In the genomic region with DNA sequence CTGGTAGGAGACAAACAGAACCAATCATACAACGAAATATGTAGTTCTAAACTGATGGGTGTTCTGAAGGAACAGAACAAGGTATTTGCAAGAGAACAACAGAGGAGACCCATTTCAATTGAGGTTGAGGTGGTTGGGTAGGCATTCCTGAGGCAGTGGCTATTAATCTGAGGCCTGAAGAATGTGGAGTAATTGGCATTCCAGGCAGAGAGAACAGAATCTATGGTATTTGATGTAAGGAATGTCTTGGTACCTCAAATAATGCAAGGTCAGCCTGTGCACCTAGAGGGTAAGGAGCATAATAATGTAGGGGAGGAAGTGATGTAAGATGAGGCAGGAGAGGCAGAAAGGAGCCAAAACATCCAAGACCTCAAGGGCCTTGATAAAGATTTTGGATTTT, we compare ENCODE assay signal across 17 cellular contexts.
DNase-seq lines count a peak whose midpoint lies in the region; ATAC-seq and TF ChIP-seq lines count a peak whose summit lies in the region.
"Had no signal": no experiment of that assay in that cellular context is flagged by ENCODE, and none has a peak within 500 bp of the region (broad histone marks: within the 10 kb centered on the region; RNA-seq: fewer than 3 reads in every experiment).

No MANE protein-coding gene starts in this region.

- H4K20me1 ChIP-seq in H9 (ENCODE audit: control insufficient read depth, insufficient read depth, insufficient read length): no peaks in the 10 kb centered on the region
- H4K20me1 ChIP-seq: BLaER1 had no signal

- H3K23ac ChIP-seq in H9 (ENCODE audit: insufficient read length, low read depth, low read length): no peak overlapping the region

- H3K27ac ChIP-seq in H9 (ENCODE audit: insufficient read length, low read depth, low read length) (peak overlapping the region; percentile 85), endodermal cell (ENCODE audit: low read depth, low read length) (no peak overlapping the region)
- H3K27ac ChIP-seq: BLaER1, HL-60 had no signal

- H4K8ac ChIP-seq in H9 (replicated peaks; ENCODE audit: insufficient read length, low read depth, low read length): no peak overlapping the region

- H3K4me3 ChIP-seq in endodermal cell (ENCODE audit: low read length): no peak overlapping the region
- H3K4me3 ChIP-seq: BLaER1 had no signal

- no peak overlapping the region for H4K91ac ChIP-seq in H9 (ENCODE audit: insufficient read length, low read depth, low read length)

- no peak overlapping the region for H2AK5ac ChIP-seq in H9 (ENCODE audit: insufficient read length, low read length)

- H3K9ac ChIP-seq in H9 (ENCODE audit: extremely low read depth, insufficient read length, low read length): no peak overlapping the region
- no peak overlapping the region for H3K9ac ChIP-seq in endodermal cell (ENCODE audit: extremely low read depth, low read length, poor library complexity, severe bottlenecking)
- H3K9ac ChIP-seq: BLaER1 had no signal

- no CpG with 5 or more reads among the region's 1 CpG for WGBS in H9 (ENCODE audit: extremely low coverage, insufficient read length, low lambda C conversion rate)
- 67 to 83% methylated on average over 1 of the region's 1 CpG for WGBS in endodermal cell (ENCODE audit: insufficient coverage in 1 of 2, insufficient read length in 1 of 2), 2 experiments

- H3K9me3 Mint-ChIP-seq in H9 (peaks cover 6 to 10% of the 10 kb centered on the region in 2 experiments; a peak in 4 of 5 replicates), endodermal cell (peaks cover 8% of the 10 kb centered on the region)
- H3K9me3 Mint-ChIP-seq: CD8-positive, alpha-beta memory T cell had no signal

- no peak overlapping the region for H4K5ac ChIP-seq in H9 (ENCODE audit: insufficient read length, low read depth, low read length)

- no peak for ATAC-seq in GM21529 (IDR thresholded peaks at IDR 0.05; ENCODE audit: unreplicated experiment)
- ATAC-seq: HCT116 had no signal

- H3K4me3 Mint-ChIP-seq in H9 (no peak overlapping the region), endodermal cell (no peak overlapping the region)
- H3K4me3 Mint-ChIP-seq: CD8-positive, alpha-beta memory T cell had no signal

- H2BK5ac ChIP-seq in H9 (ENCODE audit: insufficient read length, low read length): no peak overlapping the region

- H3K4ac ChIP-seq in H9 (ENCODE audit: low read depth, low read length): no peak overlapping the region

- no peak overlapping the region for H3K56ac ChIP-seq in H9 (ENCODE audit: insufficient read length, low read depth, low read length)

- H3K79me1 ChIP-seq in H9 (ENCODE audit: insufficient read depth, low read depth, low read length, poor library complexity, severe bottlenecking): no peaks in the 10 kb centered on the region

- H3K9me3 ChIP-seq in H9 (ENCODE audit: control insufficient read depth, low read depth, low read length): no peaks in the 10 kb centered on the region
- H3K9me3 ChIP-seq in endodermal cell (ENCODE audit: control insufficient read depth, low read length): no peaks in the 10 kb centered on the region
- H3K9me3 ChIP-seq: Caco-2 had no signal

- no peak overlapping the region for H2BK120ac ChIP-seq in H9 (ENCODE audit: low read depth, low read length, poor library complexity, severe bottlenecking)

- H3K4me1 Mint-ChIP-seq in H9: peaks cover 29 to 36% of the 10 kb centered on the region in 2 experiments
- H3K4me1 Mint-ChIP-seq in endodermal cell: peaks cover 7% of the 10 kb centered on the region

- H3T11ph ChIP-seq in H9 (ENCODE audit: low read length): no peak overlapping the region

- H3K27me3 Mint-ChIP-seq in H9 (ENCODE audit: low read depth) (no peaks in the 10 kb centered on the region; the same call in 1 of the 2 replicates), endodermal cell (ENCODE audit: insufficient read depth) (peaks cover 15% of the 10 kb centered on the region)

- H3K36me3 Mint-ChIP-seq in H9 (ENCODE audit: insufficient read depth in 1 of 3, low read depth in 3 of 3) (no peaks in the 10 kb centered on the region; a peak in 2 of 7 replicates), endodermal cell (ENCODE audit: low read depth) (no peaks in the 10 kb centered on the region)
- H3K36me3 Mint-ChIP-seq: CD8-positive, alpha-beta memory T cell had no signal

- peaks cover 4% of the 10 kb centered on the region for H3K23me2 ChIP-seq in H9 (ENCODE audit: insufficient read length, low read depth, low read length, poor library complexity, severe bottlenecking)

- no peak overlapping the region for H2BK15ac ChIP-seq in H9 (ENCODE audit: low read depth, low read length)

- peak; percentile 32 for DNase-seq in H9
- DNase-seq in endodermal cell: peak; percentile 47
- peak; percentile 53 for DNase-seq in islet precursor cell
- DNase-seq in activated CD4-positive, CD25-positive, alpha-beta regulatory T cell (lab: John Stamatoyannopoulos, UW): no peak
- DNase-seq in NCI-H2081 treated with DMSO at 0.1 percent for 48 hours (lab: John Stamatoyannopoulos, UW): no peak
- no peak for DNase-seq in HUDEP-2 (lab: John Stamatoyannopoulos, UW; ENCODE audit: unreplicated experiment in 76 of 76)
- DNase-seq: AML-193; Caco-2; CD8-positive, alpha-beta memory T cell; DMS53; GOT3; IMR-90; KBM-7 had no signal

- peak overlapping the region in 2 of 3 experiments; percentile 32 to 62; a peak in 3 of 7 replicates for H3K27ac Mint-ChIP-seq in H9
- no peak overlapping the region for H3K27ac Mint-ChIP-seq in endodermal cell
- H3K27ac Mint-ChIP-seq: CD8-positive, alpha-beta memory T cell had no signal

- H3K4me2 ChIP-seq in H9 (ENCODE audit: insufficient read depth, insufficient read length, low read length): no peak overlapping the region
- H3K4me2 ChIP-seq: BLaER1 had no signal

- no peak overlapping the region for H2BK20ac ChIP-seq in H9 (ENCODE audit: low read depth, low read length, poor library complexity, severe bottlenecking)

- H3K27me3 ChIP-seq in H9 (ENCODE audit: insufficient read depth, low read length) (no peaks in the 10 kb centered on the region), endodermal cell (ENCODE audit: control insufficient read depth, insufficient read depth, low read length, poor library complexity, severe bottlenecking) (no peaks in the 10 kb centered on the region)

- no peaks in the 10 kb centered on the region for H3K79me2 ChIP-seq in H9 (ENCODE audit: insufficient read depth, low read length)

- H3K18ac ChIP-seq in H9 (ENCODE audit: insufficient read length, low read depth, low read length): no peak overlapping the region

- H3K36me3 ChIP-seq in endodermal cell (ENCODE audit: control insufficient read depth, insufficient read depth, low read length): no peaks in the 10 kb centered on the region
- H3K36me3 ChIP-seq: BLaER1 had no signal

- TF ChIP-seq CTCF in H9 (conservative IDR thresholded peaks at IDR 0.05) (no peak), endodermal cell (conservative IDR thresholded peaks at IDR 0.05) (no peak)

- no peaks in the 10 kb centered on the region; the same call in 1 of the 2 replicates for H3K4me1 ChIP-seq in H9 (ENCODE audit: insufficient read depth, low read length)
- no peaks in the 10 kb centered on the region for H3K4me1 ChIP-seq in endodermal cell (ENCODE audit: control insufficient read depth, insufficient read depth, low read length)
- H3K4me1 ChIP-seq: BLaER1, Caco-2 had no signal

- no peak overlapping the region for H3K14ac ChIP-seq in H9 (ENCODE audit: insufficient read depth, low read length)

- no peak overlapping the region for H2BK12ac ChIP-seq in H9 (ENCODE audit: insufficient read length, low read depth, low read length)

- H2AFZ ChIP-seq in H9 (ENCODE audit: low read length): no peak overlapping the region

Comparison
In these comparisons a context has a peak if more than half of its experiments do, and no peak if none do; other contexts are left out.
1. DNase-seq: peak in H9 (single experiment), endodermal cell (single experiment) and islet precursor cell (single experiment); none in activated CD4-positive, CD25-positive, alpha-beta regulatory T cell (0 of 4), NCI-H2081 treated with DMSO at 0.1 percent for 48 hours (single experiment) and HUDEP-2 (0 of 76).